ENCODE assay signal across 8 cellular contexts in genomic region chr5:40755407-40756365, GRCh38. TPM values are rescaled to one million over a fixed set of nuclear protein-coding genes. Genes with fewer than 3 reads are reported as not detected.
DNase-seq lines count a peak whose midpoint lies in the region; ATAC-seq, FAIRE-seq and TF ChIP-seq lines count a peak whose summit lies in the region.

Gene TTC33 (minus strand): TSS chr5:40755961. CDS start chr5:40747018, 8,943 bp downstream.

- ATAC-seq in HG02884 (IDR thresholded peaks at IDR 0.05; ENCODE audit: unreplicated experiment) (peak; percentile 74), left ventricle myocardium superior (peak; percentile 98)

- 4% methylated on average over 80 of the region's 80 CpGs for WGBS in prostate gland

- FAIRE-seq in urothelium cell line (lab: Jason Lieb, UNC) = peak; percentile 79

- H3K27me3 ChIP-seq in prostate gland (replicated peaks; ENCODE audit: insufficient read depth) = no peaks in the 10 kb centered on the region

- in situ Hi-C loops in GM13977 (cut with MboI; ENCODE audit: low pct_unique_long_range_greater_than_20kb, low sequenced_read_pairs, unreplicated experiment) = no loop called here

- no peaks in the 10 kb centered on the region for H3K4me1 ChIP-seq in prostate gland (replicated peaks)

- peak; percentile 40 for TF ChIP-seq POLR2A in prostate gland (IDR thresholded peaks at IDR 0.05)

- H3K36me3 ChIP-seq in prostate gland = no peaks in the 10 kb centered on the region

- no peaks in the 10 kb centered on the region for H3K9me3 ChIP-seq in prostate gland

- H3K4me3 ChIP-seq in prostate gland = peak within 1 kb of the TSS; percentile 77 to 86

- peak; percentile 92 for DNase-seq in GM13977 (ENCODE audit: low spot score)
- DNase-seq in NCI-H146 treated with DMSO at 0.1 percent for 48 hours (lab: John Stamatoyannopoulos, UW; ENCODE audit: unreplicated experiment) = peak; percentile 85
- DNase-seq in left ventricle myocardium superior = peak; percentile 97
- peak; percentile 95 for DNase-seq in prostate gland (ENCODE audit: low spot score)
- DNase-seq in urothelium cell line (ENCODE audit: low spot score) = peak; percentile 97

- H3K27ac ChIP-seq in angular gyrus (ENCODE audit: low read depth, low read length) (peak within 1 kb of the TSS; percentile 80), prostate gland (peak within 1 kb of the TSS; percentile 94)

- intact Hi-C loops in T-helper 1 cell treated with Interleukin-12 subunit alpha and Interleukin-12 subunit beta and Interleukin-4 antibody, amounts not matched to agents 30 ng/mL and 1 ng/mL, for 36 hours (cut with micrococcal nuclease) = loop anchor here (1.0 to 10.0 kb wide), 15 partner anchors 19 to 1681 kb away; partner anchors contain the start of genes OXCT1, PTGER4, RICTOR and RIMOC1
- intact Hi-C loops in left ventricle myocardium superior (cut with micrococcal nuclease) = loop anchor here (10.0 kb wide), 1 partner anchor 119 kb away; no protein-coding TSS in a partner anchor
- intact Hi-C loops in prostate gland (cut with DNase I) = loop anchor here (1.0 to 5.0 kb wide), 3 partner anchors 42 to 127 kb away; no protein-coding TSS in a partner anchor

- peak; percentile 92 for TF ChIP-seq CTCF in GM13977 (IDR thresholded peaks at IDR 0.05; ENCODE audit: extremely low read depth, insufficient read depth, missing control alignments)
- TF ChIP-seq CTCF in prostate gland (IDR thresholded peaks at IDR 0.05) = peak; percentile 55 to 76 (median 76)

RNA-seq across cellular contexts. Expression of gene TTC33, which starts in this region (rescaled TPM):
- total RNA-seq in T-helper 1 cell treated with Interleukin-12 subunit alpha and Interleukin-12 subunit beta and Interleukin-4 antibody, amounts not matched to agents 30 ng/mL and 1 ng/mL, for 36 hours = 16.5 and 17.6 TPM in 2 replicates
- total RNA-seq in left ventricle myocardium superior (14.8 TPM), prostate gland (10 to 100 TPM; 11.9 to 17.6 TPM)

Comparison
In these comparisons a context has a peak if more than half of its experiments do, and no peak if none do; other contexts are left out.
1. Peak in every context shown above with its lines: DNase-seq, ATAC-seq, H3K4me3 ChIP-seq and H3K27ac ChIP-seq.